ENCODE assay signal across 10 cellular contexts in the genomic region with DNA sequence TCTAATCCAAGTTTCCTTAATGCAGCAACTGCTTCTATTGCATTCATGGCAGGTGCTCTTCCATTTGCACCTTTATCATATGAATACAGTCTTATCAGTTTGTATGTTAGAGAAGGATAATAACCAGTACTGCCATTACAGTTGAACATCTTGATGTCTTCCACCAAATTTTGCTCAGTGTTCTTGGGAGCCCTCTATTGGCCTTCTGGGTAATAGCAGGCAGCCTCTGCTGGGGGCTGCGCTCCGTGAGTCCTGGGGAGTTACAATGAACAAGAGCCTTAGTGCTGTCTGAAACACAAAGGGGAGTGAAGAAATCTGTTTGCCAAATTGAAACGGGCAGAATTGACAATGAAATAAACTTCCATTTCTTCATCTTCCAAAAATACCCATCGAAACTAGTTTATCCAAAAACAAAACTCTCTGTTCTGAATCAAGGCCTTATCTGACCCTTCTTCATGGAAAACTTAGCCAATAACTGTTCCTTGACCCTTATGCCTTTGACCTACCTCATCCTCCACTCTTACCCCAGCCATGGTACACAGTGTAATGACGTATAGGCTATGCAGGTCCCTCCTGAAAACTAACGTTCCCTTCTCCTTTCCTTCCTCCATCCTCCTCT.
A peak's percentile ranks its signal among the peaks of the same experiment; 100 is the strongest.
DNase-seq lines count a peak whose midpoint lies in the region; ATAC-seq and TF ChIP-seq lines count a peak whose summit lies in the region.
"Had no signal": no experiment of that assay in that cellular context is flagged by ENCODE, and none has a peak within 500 bp of the region (broad histone marks: within the 10 kb centered on the region; RNA-seq: fewer than 3 reads in every experiment).

No MANE protein-coding gene starts in this region.

- no peaks in the 10 kb centered on the region for H3F3A ChIP-seq in PC-9 (ENCODE audit: insufficient read depth, low read depth)

- no peak overlapping the region for H3T11ph ChIP-seq in H9 (ENCODE audit: low read length)

- no peaks in the 10 kb centered on the region; the same call in 1 of the 2 replicates for H3K79me2 ChIP-seq in H9 (ENCODE audit: insufficient read depth, low read length)
- H3K79me2 ChIP-seq in PC-9 (ENCODE audit: low read depth) = no peaks in the 10 kb centered on the region

- H4K20me1 ChIP-seq in H9 (ENCODE audit: control insufficient read depth, insufficient read depth, insufficient read length) (no peaks in the 10 kb centered on the region), PC-9 (ENCODE audit: insufficient read depth) (no peaks in the 10 kb centered on the region)

- no peak for ATAC-seq in GM19452 (IDR thresholded peaks at IDR 0.05; ENCODE audit: unreplicated experiment)

- H2BK5ac ChIP-seq in H9 (ENCODE audit: insufficient read length, low read length) = no peak overlapping the region
- H2BK5ac ChIP-seq in mesenchymal stem cell (ENCODE audit: low read depth, low read length, poor library complexity, severe bottlenecking) = no peak overlapping the region

- no peaks in the 10 kb centered on the region for H3K4me1 ChIP-seq in H9 (ENCODE audit: insufficient read depth, low read length)
- H3K4me1 ChIP-seq in PC-9 (replicated peaks; ENCODE audit: insufficient read depth) = no peaks in the 10 kb centered on the region
- H3K4me1 ChIP-seq in mesenchymal stem cell (ENCODE audit: control insufficient read depth, insufficient read depth, low read depth, low read length) = no peaks in the 10 kb centered on the region
- H3K4me1 ChIP-seq: SJSA1 had no signal

- H3K9me3 ChIP-seq in H9 (ENCODE audit: control insufficient read depth, low read depth, low read length) = no peaks in the 10 kb centered on the region
- no peaks in the 10 kb centered on the region for H3K9me3 ChIP-seq in PC-9 (ENCODE audit: insufficient read depth, low read depth)
- H3K9me3 ChIP-seq in mesenchymal stem cell (ENCODE audit: control insufficient read depth, low read length) = peaks cover 19% of the 10 kb centered on the region
- H3K9me3 ChIP-seq: SJSA1 had no signal

- H2BK15ac ChIP-seq in H9 (ENCODE audit: low read depth, low read length) = no peak overlapping the region
- H2BK15ac ChIP-seq in mesenchymal stem cell (ENCODE audit: low read depth, poor library complexity, severe bottlenecking) = no peak overlapping the region

- no TSS peak for BruUV-seq in PC-9 (replicated peaks; lab: Mats Ljungman, UMichigan)

- POLR2A ChIA-PET in PC-9 (lab: Charles Lee; ENCODE audit: unreplicated experiment) = no interaction called here

- H3K27me3 Mint-ChIP-seq in H9 (ENCODE audit: low read depth) = peaks cover 16% of the 10 kb centered on the region

- no peak overlapping the region for H2AK5ac ChIP-seq in H9 (ENCODE audit: insufficient read length, low read length)
- H2AK5ac ChIP-seq in mesenchymal stem cell (ENCODE audit: low read length, severe bottlenecking) = no peak overlapping the region

- no peaks in the 10 kb centered on the region for H3K79me1 ChIP-seq in H9 (ENCODE audit: insufficient read depth, low read depth, low read length, poor library complexity, severe bottlenecking)
- H3K79me1 ChIP-seq in mesenchymal stem cell (replicated peaks; ENCODE audit: low read length, poor library complexity, severe bottlenecking) = no peaks in the 10 kb centered on the region

- H3K14ac ChIP-seq in H9 (ENCODE audit: insufficient read depth, low read length) = no peak overlapping the region
- H3K14ac ChIP-seq in mesenchymal stem cell (ENCODE audit: low read length in 2 of 2) = no peak overlapping the region

- H3K27me3 ChIP-seq in H9 (ENCODE audit: insufficient read depth, low read length) (no peaks in the 10 kb centered on the region), PC-9 (ENCODE audit: insufficient read depth, low read depth) (peaks cover 21% of the 10 kb centered on the region; the same call in 1 of the 2 replicates), mesenchymal stem cell (ENCODE audit: control insufficient read depth in 1 of 2, insufficient read depth in 1 of 2, low read length in 2 of 2) (peaks cover 0 to 6% of the 10 kb centered on the region in 2 experiments)

- peak; percentile 90 for TF ChIP-seq CTCF in H9 (conservative IDR thresholded peaks at IDR 0.05)
- peak; percentile 86 for TF ChIP-seq CTCF in PC-9 (conservative IDR thresholded peaks at IDR 0.05)
- TF ChIP-seq CTCF in coronary artery (IDR thresholded peaks at IDR 0.05) = peak; percentile 42

- H3K27ac ChIP-seq in H9 (ENCODE audit: insufficient read length, low read depth, low read length) (no peak overlapping the region), PC-9 (no peak overlapping the region), coronary artery (no peak overlapping the region), mesenchymal stem cell (ENCODE audit: low read length, poor library complexity, severe bottlenecking) (no peak overlapping the region)
- H3K27ac ChIP-seq: SJSA1 had no signal

- H3K36me3 ChIP-seq in PC-9 (ENCODE audit: low read depth) = no peaks in the 10 kb centered on the region
- no peaks in the 10 kb centered on the region for H3K36me3 ChIP-seq in mesenchymal stem cell (ENCODE audit: control insufficient read depth in 1 of 2, insufficient read depth in 2 of 2, low read depth in 1 of 2, low read length in 2 of 2)
- H3K36me3 ChIP-seq: SJSA1 had no signal

- no peaks in the 10 kb centered on the region; a peak in 1 of 7 replicates for H3K36me3 Mint-ChIP-seq in H9 (ENCODE audit: insufficient read depth in 1 of 3, low read depth in 3 of 3)

- H3K4me1 Mint-ChIP-seq in H9 = 0 out of 4 replicates have a peak, but pooled peaks cover 0 to 3% of the 10 kb centered on the region in 2 experiments

- H3K23me2 ChIP-seq in H9 (ENCODE audit: insufficient read length, low read depth, low read length, poor library complexity, severe bottlenecking) = no peaks in the 10 kb centered on the region

- CTCF ChIA-PET in PC-9 (lab: Charles Lee) = no interaction called here

- peaks cover 0 to 13% of the 10 kb centered on the region in 2 experiments; a peak in 4 of 5 replicates for H3K9me3 Mint-ChIP-seq in H9

- intact Hi-C loops in PC-9 (cut with micrococcal nuclease; ENCODE audit: unreplicated experiment) = loop anchor here (5.0 kb wide), 1 partner anchor 884 kb away; no protein-coding TSS in a partner anchor

- no peak overlapping the region for H4K5ac ChIP-seq in H9 (ENCODE audit: insufficient read length, low read depth, low read length)

- H2BK120ac ChIP-seq in H9 (ENCODE audit: low read depth, low read length, poor library complexity, severe bottlenecking) (no peak overlapping the region), mesenchymal stem cell (ENCODE audit: low read depth, low read length) (no peak overlapping the region)

- H3K23ac ChIP-seq in H9 (ENCODE audit: insufficient read length, low read depth, low read length) (no peak overlapping the region), mesenchymal stem cell (ENCODE audit: low read length in 2 of 2) (no peak overlapping the region)

- H4K8ac ChIP-seq in H9 (replicated peaks; ENCODE audit: insufficient read length, low read depth, low read length) (no peak overlapping the region), mesenchymal stem cell (ENCODE audit: low read length) (no peak overlapping the region)

- no peak overlapping the region for H2AFZ ChIP-seq in H9 (ENCODE audit: low read length)
- H2AFZ ChIP-seq in PC-9 = no peak overlapping the region
- H2AFZ ChIP-seq in mesenchymal stem cell (ENCODE audit: low read depth, low read length) = no peak overlapping the region

- no peaks in the 10 kb centered on the region for H3K9me2 ChIP-seq in PC-9 (ENCODE audit: insufficient read depth)

- DNase-seq in DMS114 treated with DMSO at 0.1 percent for 48 hours (lab: John Stamatoyannopoulos, UW; ENCODE audit: unreplicated experiment) (peak; percentile 45), H9 (peak; percentile 46), PC-9 (peak in 1 of 2 experiments; percentile 13), coronary artery (ENCODE audit: low spot score) (no peak), mesenchymal stem cell (peak; percentile 16), DMS153 treated with DMSO at 0.1 percent for 48 hours (lab: John Stamatoyannopoulos, UW; ENCODE audit: unreplicated experiment) (no peak)
- DNase-seq in activated effector memory CD4-positive, alpha-beta T cell treated with anti-CD3 and anti-CD28 coated beads, Interleukin-2, amount 50 U/mL, for 16 hours = no peak
- DNase-seq: left cardiac atrium had no signal

- no peak overlapping the region for H3K27ac Mint-ChIP-seq in H9

- no peak overlapping the region for H2BK20ac ChIP-seq in H9 (ENCODE audit: low read depth, low read length, poor library complexity, severe bottlenecking)

- H3K56ac ChIP-seq in H9 (ENCODE audit: insufficient read length, low read depth, low read length) = no peak overlapping the region

- H2BK12ac ChIP-seq in H9 (ENCODE audit: insufficient read length, low read depth, low read length) = no peak overlapping the region
- no peak overlapping the region for H2BK12ac ChIP-seq in mesenchymal stem cell (ENCODE audit: low read length in 2 of 2)

- H3K4me3 ChIP-seq in PC-9 (no peak overlapping the region), coronary artery (no peak overlapping the region), mesenchymal stem cell (ENCODE audit: insufficient read depth in 1 of 2, low read depth in 1 of 2, low read length in 2 of 2) (no peak overlapping the region)
- H3K4me3 ChIP-seq: SJSA1 had no signal

- no peak overlapping the region for H3K4me2 ChIP-seq in H9 (ENCODE audit: insufficient read depth, insufficient read length, low read length)
- H3K4me2 ChIP-seq in PC-9 = no peak overlapping the region
- H3K4me2 ChIP-seq in mesenchymal stem cell (ENCODE audit: low read length, poor library complexity, severe bottlenecking) = no peak overlapping the region

- H3K4me3 Mint-ChIP-seq in H9 = no peak overlapping the region

- H3K9ac ChIP-seq in H9 (ENCODE audit: extremely low read depth, insufficient read length, low read length) = no peak overlapping the region
- H3K9ac ChIP-seq in mesenchymal stem cell (ENCODE audit: low read length) = no peak overlapping the region

- H4K91ac ChIP-seq in H9 (ENCODE audit: insufficient read length, low read depth, low read length) (no peak overlapping the region), mesenchymal stem cell (ENCODE audit: low read length) (no peak overlapping the region)

- H3K4ac ChIP-seq in H9 (ENCODE audit: low read depth, low read length) = no peak overlapping the region
- H3K4ac ChIP-seq in mesenchymal stem cell (ENCODE audit: low read depth in 1 of 2, low read length in 2 of 2) = no peak overlapping the region

- WGBS in H9 (ENCODE audit: extremely low coverage, insufficient read length, low lambda C conversion rate) = no CpG with 5 or more reads among the region's 6 CpGs
- WGBS in mesenchymal stem cell = 53% methylated on average over 6 of the region's 6 CpGs

- H3K18ac ChIP-seq in H9 (ENCODE audit: insufficient read length, low read depth, low read length) (no peak overlapping the region), mesenchymal stem cell (ENCODE audit: low read depth in 1 of 2, low read length in 2 of 2) (no peak overlapping the region)

Comparison
In these comparisons a context has a peak if more than half of its experiments do, and no peak if none do; other contexts are left out.
1. DNase-seq: peak in DMS114 treated with DMSO at 0.1 percent for 48 hours (single experiment), H9 (single experiment) and mesenchymal stem cell (single experiment); none in coronary artery (single experiment), activated effector memory CD4-positive, alpha-beta T cell treated with anti-CD3 and anti-CD28 coated beads, Interleukin-2, amount 50 U/mL, for 16 hours (single experiment) and DMS153 treated with DMSO at 0.1 percent for 48 hours (single experiment).
2. Peak in every context shown above with its lines, with median percentiles within 50 percentile points of each other: CTCF ChIP-seq.